Comparison of ENCODE assay signal across 13 cellular contexts in genomic region chrX:2705036-2705435, GRCh38. TPM values are rescaled to one million over a fixed set of nuclear protein-coding genes. Genes with fewer than 3 reads are reported as not detected.
DNase-seq lines count a peak whose midpoint lies in the region; ATAC-seq, FAIRE-seq and TF ChIP-seq lines count a peak whose summit lies in the region.
"Had no signal": no experiment of that assay in that cellular context is flagged by ENCODE, and none has a peak within 500 bp of the region (broad histone marks: within the 10 kb centered on the region; RNA-seq: fewer than 3 reads in every experiment).

No MANE protein-coding gene starts in this region.

- no peak for DNase-seq in activated CD4-positive, alpha-beta T cell treated with anti-CD3 and anti-CD28 coated beads, Interleukin-2, amount 10 ng/mL, durations not matched to agents 7 days and 5 days
- DNase-seq in activated CD4-positive, alpha-beta T cell treated with anti-CD3 and anti-CD28 coated beads, Interleukin-2, amount 50 U/mL, for 4 hours: no peak
- DNase-seq in cardiac fibroblast (ENCODE audit: low read depth in 2 of 2): peak; percentile 63 to 64
- peak; percentile 21 for DNase-seq in kidney
- DNase-seq in stimulated activated CD8-positive, alpha-beta memory T cell treated with anti-CD3 and anti-CD28 coated beads, Interleukin-4, amount 100 ng/mL, for 48 hours: no peak
- DNase-seq: activated effector memory CD4-positive, alpha-beta T cell treated with Interleukin-2 at 50 U/mL for 16 hours; NCI-H524 treated with DMSO at 0.1 percent for 48 hours; trophoblast cell had no signal

- CTCF ChIA-PET in activated CD4-positive, alpha-beta T cell treated with anti-CD3 and anti-CD28 coated beads, Interleukin-2, amount 10 ng/mL, durations not matched to agents 7 days and 5 days (lab: Charles Lee): no interaction called here

- peaks cover 0 to 2% of the 10 kb centered on the region in 2 donors for H3K36me3 ChIP-seq in kidney (ENCODE audit: control insufficient read depth in 1 of 2, insufficient read depth in 2 of 2, low read length in 2 of 2)
- H3K36me3 ChIP-seq in stomach smooth muscle (ENCODE audit: control insufficient read depth in 2 of 2, insufficient read depth in 2 of 2, low read length in 2 of 2): peaks cover 2 to 9% of the 10 kb centered on the region in 2 donors

- H3K27me3 ChIP-seq in stomach smooth muscle (ENCODE audit: control insufficient read depth in 1 of 2, insufficient read depth in 2 of 2, low read length in 2 of 2): no peaks in the 10 kb centered on the region

- POLR2A ChIA-PET in activated CD4-positive, alpha-beta T cell treated with anti-CD3 and anti-CD28 coated beads, Interleukin-2, amount 10 ng/mL, durations not matched to agents 7 days and 5 days (lab: Charles Lee): no interaction called here

- no peak for ATAC-seq in GM18517 (IDR thresholded peaks at IDR 0.05; ENCODE audit: unreplicated experiment)
- ATAC-seq in GM21723 (IDR thresholded peaks at IDR 0.05; ENCODE audit: unreplicated experiment): no peak

- no peak overlapping the region for H3K27ac ChIP-seq in kidney (ENCODE audit: low read depth in 2 of 2, low read length in 2 of 2)
- H3K27ac ChIP-seq in stomach smooth muscle (ENCODE audit: low read length): peak overlapping the region; percentile 18
- H3K27ac ChIP-seq: KMS-11 had no signal

- intact Hi-C loops in kidney (cut with DNase I): no loop called here

- TF ChIP-seq CTCF in cardiac fibroblast (IDR thresholded peaks at IDR 0.05; ENCODE audit: low read depth, low read length) (no peak), kidney (IDR thresholded peaks at IDR 0.05; ENCODE audit: borderline replicate concordance, extremely low read depth, insufficient read depth) (no peak)

- H3K9me3 ChIP-seq in kidney (ENCODE audit: control insufficient read depth in 1 of 2, low read length in 2 of 2) (no peaks in the 10 kb centered on the region), stomach smooth muscle (ENCODE audit: control insufficient read depth in 2 of 2, low read length in 2 of 2) (no peaks in the 10 kb centered on the region)

- no peaks in the 10 kb centered on the region for H3K27me3 Mint-ChIP-seq in activated CD4-positive, alpha-beta T cell treated with anti-CD3 and anti-CD28 coated beads, Interleukin-2, amount 10 ng/mL, durations not matched to agents 7 days and 5 days

- FAIRE-seq in kidney (lab: Jason Lieb, UNC): no peak

- H3K4me3 ChIP-seq in cardiac fibroblast (replicated peaks in 1 of 2; ENCODE audit: low read depth in 2 of 2, low read length in 2 of 2) (no peak overlapping the region), kidney (ENCODE audit: low read length in 2 of 2) (no peak overlapping the region), stomach smooth muscle (ENCODE audit: low read length in 2 of 2) (peak overlapping the region in 1 of 2 donors; percentile 35)

- peaks cover 94% of the 10 kb centered on the region for H3K4me1 Mint-ChIP-seq in activated CD4-positive, alpha-beta T cell treated with anti-CD3 and anti-CD28 coated beads, Interleukin-2, amount 10 ng/mL, durations not matched to agents 7 days and 5 days

- peaks cover 11 to 29% of the 10 kb centered on the region in 2 donors for H3K4me1 ChIP-seq in kidney (ENCODE audit: control insufficient read depth in 1 of 2, insufficient read depth in 1 of 2, low read depth in 1 of 2, low read length in 2 of 2)
- H3K4me1 ChIP-seq in stomach smooth muscle (ENCODE audit: control insufficient read depth, insufficient read depth, low read length): peaks cover 74% of the 10 kb centered on the region

- H3K4me3 Mint-ChIP-seq in activated CD4-positive, alpha-beta T cell treated with anti-CD3 and anti-CD28 coated beads, Interleukin-2, amount 10 ng/mL, durations not matched to agents 7 days and 5 days: no peak overlapping the region

- no peak overlapping the region for H3K9ac ChIP-seq in kidney (ENCODE audit: low read length in 2 of 2)
- H3K9ac ChIP-seq in stomach smooth muscle (ENCODE audit: low read length in 2 of 2): peak overlapping the region in 1 of 2 donors; percentile 52
- H3K9ac ChIP-seq: KMS-11 had no signal

- peak overlapping the region; percentile 22 for H3K27ac Mint-ChIP-seq in activated CD4-positive, alpha-beta T cell treated with anti-CD3 and anti-CD28 coated beads, Interleukin-2, amount 10 ng/mL, durations not matched to agents 7 days and 5 days

- H3K9me3 Mint-ChIP-seq in activated CD4-positive, alpha-beta T cell treated with anti-CD3 and anti-CD28 coated beads, Interleukin-2, amount 10 ng/mL, durations not matched to agents 7 days and 5 days: peaks cover 6% of the 10 kb centered on the region

- peaks cover 54% of the 10 kb centered on the region for H3K36me3 Mint-ChIP-seq in activated CD4-positive, alpha-beta T cell treated with anti-CD3 and anti-CD28 coated beads, Interleukin-2, amount 10 ng/mL, durations not matched to agents 7 days and 5 days (ENCODE audit: low read depth)

RNA-seq across cellular contexts. Expression of gene CD99, which starts 13.9 kb away (rescaled TPM):
- 100 to 1,000 TPM; 261 to 314 TPM for total RNA-seq in activated CD4-positive, alpha-beta T cell treated with anti-CD3 and anti-CD28 coated beads, Interleukin-2, amount 10 ng/mL, durations not matched to agents 7 days and 5 days
- total RNA-seq in kidney: 136 TPM
- 125 TPM for polyA plus RNA-seq in kidney (ENCODE audit: insufficient read depth, low read depth, low replicate concordance)

RNA-seq across cellular contexts. Expression of gene XG, which starts 46.8 kb away (rescaled TPM):
- total RNA-seq in activated CD4-positive, alpha-beta T cell treated with anti-CD3 and anti-CD28 coated beads, Interleukin-2, amount 10 ng/mL, durations not matched to agents 7 days and 5 days: not detected
- 0.50 TPM for total RNA-seq in kidney
- polyA plus RNA-seq in kidney (ENCODE audit: insufficient read depth, low read depth, low replicate concordance): 0.43 TPM
- polyA plus RNA-seq: AG04450 had no signal

Comparison
In these comparisons a context has a peak if more than half of its experiments do, and no peak if none do; other contexts are left out.
1. DNase-seq: peak in cardiac fibroblast (2 of 2) and kidney (single experiment); none in activated CD4-positive, alpha-beta T cell treated with anti-CD3 and anti-CD28 coated beads, Interleukin-2, amount 10 ng/mL, durations not matched to agents 7 days and 5 days (single experiment), activated CD4-positive, alpha-beta T cell treated with anti-CD3 and anti-CD28 coated beads, Interleukin-2, amount 50 U/mL, for 4 hours (0 of 2) and stimulated activated CD8-positive, alpha-beta memory T cell treated with anti-CD3 and anti-CD28 coated beads, Interleukin-4, amount 100 ng/mL, for 48 hours (single experiment).